ENCODE assay signal across 25 cellular contexts in the genomic region with DNA sequence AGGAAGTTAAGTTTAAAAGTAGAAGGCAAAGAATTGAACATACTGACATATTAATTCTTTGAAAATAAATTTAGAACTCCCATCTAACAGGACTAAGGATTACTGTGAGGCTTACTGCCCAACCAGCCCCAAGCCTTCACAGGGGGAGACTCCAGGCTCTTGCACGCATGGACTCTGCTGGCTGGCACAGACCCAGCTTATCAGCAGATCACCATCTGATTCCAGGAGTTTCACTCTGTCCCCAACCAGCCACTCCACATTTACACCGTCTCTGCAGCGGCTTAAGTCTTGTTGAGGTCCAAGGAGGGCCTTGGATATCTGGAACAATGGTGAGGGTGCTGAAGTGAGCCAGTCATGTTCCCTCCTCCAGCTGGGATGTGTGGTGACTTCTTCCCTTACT.
"Had no signal": no experiment of that assay in that cellular context is flagged by ENCODE, and none has a peak within 500 bp of the region (broad histone marks: within the 10 kb centered on the region; RNA-seq: fewer than 3 reads in every experiment).

No MANE protein-coding gene starts in this region.

- H3K4me1 ChIP-seq: neural progenitor cell, parathyroid adenoma, psoas muscle, tibial nerve, uterus had no signal

- H3K9ac ChIP-seq: neural progenitor cell, parathyroid adenoma had no signal

- H3K9me3 Mint-ChIP-seq: activated CD4-positive, alpha-beta memory T cell treated with anti-CD3 and anti-CD28 coated beads, Interleukin-2, amount 10 ng/mL, durations not matched to agents 7 days and 5 days; activated CD4-positive, alpha-beta T cell treated with anti-CD3 and anti-CD28 coated beads, Interleukin-2, amount 10 ng/mL, durations not matched to agents 7 days and 5 days; activated T-cell treated with anti-CD3 and anti-CD28 coated beads, Interleukin-2, amount 50 U/mL, for 4 hours; activated T-helper 17 cell treated with anti-CD3 and anti-CD28 coated beads, Interleukin-2, amount 50 U/mL, for 72 hours; natural killer cell; neural progenitor cell; stimulated activated naive B cell treated with anti-CD40 and anti-IgM and Interleukin-4, amounts not matched to agents 10 μg/mL and 1 μg/mL and 100 μg/mL, for 72 hours had no signal

- H3K27me3 ChIP-seq: brain microvascular endothelial cell, neural progenitor cell, stomach, tibial nerve, uterus had no signal

- H3K9me3 ChIP-seq: psoas muscle, stomach, tibial nerve, uterus had no signal

- H3K36me3 Mint-ChIP-seq: natural killer cell; neural progenitor cell; stimulated activated naive B cell treated with anti-CD40 and anti-IgM and Interleukin-4, amounts not matched to agents 10 μg/mL and 1 μg/mL and 100 μg/mL, for 72 hours had no signal

- ATAC-seq: activated T-cell treated with anti-CD3 and anti-CD28 coated beads, Interleukin-2, amount 50 U/mL, for 4 hours; activated T-helper 17 cell treated with anti-CD3 and anti-CD28 coated beads, Interleukin-2, amount 50 U/mL, for 72 hours; left ventricle myocardium superior; natural killer cell; psoas muscle; stimulated activated naive B cell treated with anti-CD40 and anti-IgM and Interleukin-4, amounts not matched to agents 10 μg/mL and 1 μg/mL and 100 μg/mL, for 72 hours had no signal

- H2AFZ ChIP-seq: neural progenitor cell, parathyroid adenoma had no signal

- H3K4me3 Mint-ChIP-seq: activated CD4-positive, alpha-beta memory T cell treated with anti-CD3 and anti-CD28 coated beads, Interleukin-2, amount 10 ng/mL, durations not matched to agents 7 days and 5 days; activated CD4-positive, alpha-beta T cell treated with anti-CD3 and anti-CD28 coated beads, Interleukin-2, amount 10 ng/mL, durations not matched to agents 7 days and 5 days; activated T-cell treated with anti-CD3 and anti-CD28 coated beads, Interleukin-2, amount 50 U/mL, for 4 hours; activated T-helper 17 cell treated with anti-CD3 and anti-CD28 coated beads, Interleukin-2, amount 50 U/mL, for 72 hours; natural killer cell; neural progenitor cell; stimulated activated naive B cell treated with anti-CD40 and anti-IgM and Interleukin-4, amounts not matched to agents 10 μg/mL and 1 μg/mL and 100 μg/mL, for 72 hours had no signal

- H3K79me2 ChIP-seq: parathyroid adenoma had no signal

- DNase-seq: activated CD4-positive, alpha-beta memory T cell treated with anti-CD3 and anti-CD28 coated beads, Interleukin-2, amount 10 ng/mL, durations not matched to agents 7 days and 5 days; activated CD4-positive, alpha-beta T cell treated with anti-CD3 and anti-CD28 coated beads, Interleukin-2, amount 10 ng/mL, durations not matched to agents 7 days and 5 days; activated CD4-positive, CD25-positive, alpha-beta regulatory T cell treated with anti-CD3 and anti-CD28 coated beads, Interleukin-2, amount 50 U/mL, for 72 hours; activated CD8-positive, alpha-beta memory T cell treated with anti-CD3 and anti-CD28 coated beads, Interleukin-2, amount 50 U/mL, for 48 hours; activated gamma-delta T cell treated with Interleukin-2 at 50 U/mL for 16 hours; activated naive CD4-positive, alpha-beta T cell treated with anti-CD3 and anti-CD28 coated beads, Interleukin-2, amount 50 U/mL, for 16 hours; activated T-cell treated with anti-CD3 and anti-CD28 coated beads, Interleukin-2, amount 50 U/mL, for 4 hours; amniotic stem cell; brain microvascular endothelial cell; central memory CD4-positive, alpha-beta T cell; islet precursor cell; left ventricle myocardium superior; natural killer cell; occipital lobe; psoas muscle; stimulated activated CD4-positive, alpha-beta T cell treated with anti-CD3 and anti-CD28 coated beads, Interleukin-15, amount 100 ng/mL, for 24 hours; stimulated activated CD4-positive, alpha-beta T cell treated with anti-CD3 and anti-CD28 coated beads, Interleukin-2, amount 100 ng/mL, for 24 hours; stimulated activated naive B cell treated with anti-CD40 and anti-IgM and Interleukin-4, amounts not matched to agents 10 μg/mL and 1 μg/mL and 100 μg/mL, for 72 hours; stomach; T-helper 2 cell; uterus had no signal

- H3K27ac ChIP-seq: brain microvascular endothelial cell, neural progenitor cell, parathyroid adenoma, psoas muscle, stomach, tibial nerve, uterus had no signal

- H3K27ac Mint-ChIP-seq: activated CD4-positive, alpha-beta memory T cell treated with anti-CD3 and anti-CD28 coated beads, Interleukin-2, amount 10 ng/mL, durations not matched to agents 7 days and 5 days; activated CD4-positive, alpha-beta T cell treated with anti-CD3 and anti-CD28 coated beads, Interleukin-2, amount 10 ng/mL, durations not matched to agents 7 days and 5 days; activated T-helper 17 cell treated with anti-CD3 and anti-CD28 coated beads, Interleukin-2, amount 50 U/mL, for 72 hours; natural killer cell; neural progenitor cell; stimulated activated naive B cell treated with anti-CD40 and anti-IgM and Interleukin-4, amounts not matched to agents 10 μg/mL and 1 μg/mL and 100 μg/mL, for 72 hours had no signal

- H3K36me3 ChIP-seq: brain microvascular endothelial cell, neural progenitor cell, stomach, tibial nerve, uterus had no signal

- H3K4me3 ChIP-seq: neural progenitor cell, psoas muscle, stomach, tibial nerve, uterus had no signal

- H3K4me1 Mint-ChIP-seq: activated CD4-positive, alpha-beta memory T cell treated with anti-CD3 and anti-CD28 coated beads, Interleukin-2, amount 10 ng/mL, durations not matched to agents 7 days and 5 days; activated CD4-positive, alpha-beta T cell treated with anti-CD3 and anti-CD28 coated beads, Interleukin-2, amount 10 ng/mL, durations not matched to agents 7 days and 5 days; activated T-helper 17 cell treated with anti-CD3 and anti-CD28 coated beads, Interleukin-2, amount 50 U/mL, for 72 hours; natural killer cell; neural progenitor cell had no signal

- H3K4me2 ChIP-seq: neural progenitor cell had no signal
